23 cellular contexts compared by ENCODE assay signal in genomic region chr17:78993981-78994671, GRCh38. TPM values are rescaled to one million over a fixed set of nuclear protein-coding genes. Genes with fewer than 3 reads are reported as not detected.
DNase-seq lines count a peak whose midpoint lies in the region; ATAC-seq, FAIRE-seq and TF ChIP-seq lines count a peak whose summit lies in the region.
"Had no signal": no experiment of that assay in that cellular context is flagged by ENCODE, and none has a peak within 500 bp of the region (broad histone marks: within the 10 kb centered on the region; RNA-seq: fewer than 3 reads in every experiment).

No MANE protein-coding gene starts in this region.

- RAD21 ChIA-PET in GM12878 (lab: Charles Lee; ENCODE audit: unreplicated experiment), result no interaction called here

- DNase-seq in cardiac septum (ENCODE audit: low spot score) (peak; percentile 63), Right ventricle myocardium superior (no peak), GM12878 (ENCODE audit: low read depth, low spot score) (no peak), uterus (peak; percentile 9 to 11), NCI-H2171 treated with DMSO at 0.1 percent for 48 hours (lab: John Stamatoyannopoulos, UW) (no peak)
- DNase-seq in effector memory CD4-positive, alpha-beta T cell, result no peak
- DNase-seq: activated CD4-positive, alpha-beta T cell treated with anti-CD3 and anti-CD28 coated beads for 48 hours; activated gamma-delta T cell treated with Interleukin-2 at 50 U/mL for 16 hours; CD8-positive, alpha-beta T cell; mesenchymal stem cell; naive thymus-derived CD8-positive, alpha-beta T cell; NCI-H1092 treated with DMSO at 0.1 percent for 48 hours; NCI-H524; stimulated activated CD4-positive, alpha-beta T cell treated with anti-CD3 and anti-CD28 coated beads, Interleukin-2, amount 100 ng/mL, for 24 hours; stimulated activated naive B cell treated with anti-CD40 and anti-IgM and Interleukin-4, amounts not matched to agents 10 μg/mL and 1 μg/mL and 100 μg/mL, for 72 hours; thyroid gland had no signal

- no peaks in the 10 kb centered on the region; the same call in 2 of the 3 replicates for H3K9me3 ChIP-seq in GM12878 (replicated peaks; ENCODE audit: control insufficient read depth, insufficient read depth, low read length)
- H3K9me3 ChIP-seq in mucosa of rectum (ENCODE audit: control insufficient read depth in 2 of 2, low read length in 2 of 2), result no peaks in the 10 kb centered on the region
- no peaks in the 10 kb centered on the region for H3K9me3 ChIP-seq in uterus
- H3K9me3 ChIP-seq in effector memory CD4-positive, alpha-beta T cell (ENCODE audit: control insufficient read depth, low read length), result no peaks in the 10 kb centered on the region
- H3K9me3 ChIP-seq: gastrocnemius medialis, thyroid gland had no signal

- H3K4me1 ChIP-seq in GM12878 (ENCODE audit: control insufficient read depth, insufficient read depth, low read length) (no peaks in the 10 kb centered on the region), mucosa of rectum (ENCODE audit: control insufficient read depth in 2 of 2, insufficient read depth in 2 of 2, low read length in 2 of 2) (peaks cover 49 to 61% of the 10 kb centered on the region in 2 donors), uterus (no peaks in the 10 kb centered on the region)
- H3K4me1 ChIP-seq in effector memory CD4-positive, alpha-beta T cell (ENCODE audit: control insufficient read depth, insufficient read depth, low read length, poor library complexity, severe bottlenecking), result no peaks in the 10 kb centered on the region
- H3K4me1 ChIP-seq: thyroid gland had no signal

- 0 out of 2 replicates have a peak, but pooled peaks have one; percentile 28 for TF ChIP-seq POLR2A in GM12878 (IDR thresholded peaks at IDR 0.05; ENCODE audit: low read depth, low read length)
- TF ChIP-seq POLR2A in uterus (IDR thresholded peaks at IDR 0.05), result no peak

- in situ Hi-C loops in GM12878 (cut with MboI), result no loop called here

- SMC1A ChIA-PET in GM12878 (lab: Charles Lee; ENCODE audit: uncharacterized antibody, unreplicated experiment), result no interaction called here

- BruUV-seq in GM12878 (replicated peaks; lab: Mats Ljungman, UMichigan), result no TSS peak

- no peak for ATAC-seq in Right ventricle myocardium superior (ENCODE audit: poor library complexity)
- ATAC-seq in GM12878, result no peak
- no peak for ATAC-seq in GM19324 (IDR thresholded peaks at IDR 0.05; ENCODE audit: low FRiP score, unreplicated experiment)
- ATAC-seq: CD8-positive, alpha-beta T cell; gastrocnemius medialis had no signal

- no peak for TF ChIP-seq CTCF in GM12878 (IDR thresholded peaks at IDR 0.05 in 2 of 3, conservative IDR thresholded peaks at IDR 0.05 in 1 of 3; ENCODE audit: control insufficient read depth in 2 of 3, extremely low read depth in 1 of 3, insufficient read depth in 1 of 3, low read depth in 3 of 3, low read length in 3 of 3)
- TF ChIP-seq CTCF in uterus (IDR thresholded peaks at IDR 0.05), result no peak

- no peak for FAIRE-seq in GM12878 (lab: Jason Lieb, UNC)
- FAIRE-seq: H54, HTR-8/SVneo, keratinocyte, TTC549 had no signal

- no peak overlapping the region for H3K9ac ChIP-seq in GM12878 (ENCODE audit: control insufficient read depth, insufficient read depth, low read length)
- H3K9ac ChIP-seq in mucosa of rectum (ENCODE audit: low read depth in 1 of 2, low read length in 2 of 2), result peak overlapping the region; percentile 3 to 79

- no peaks in the 10 kb centered on the region for H3K27me3 ChIP-seq in GM12878 (replicated peaks in 1 of 2; ENCODE audit: control insufficient read depth in 2 of 2, insufficient read depth in 2 of 2, low read length in 1 of 2)
- no peaks in the 10 kb centered on the region for H3K27me3 ChIP-seq in mucosa of rectum (ENCODE audit: control insufficient read depth in 2 of 2, insufficient read depth in 2 of 2, low read length in 2 of 2)
- H3K27me3 ChIP-seq in uterus, result no peaks in the 10 kb centered on the region
- no peaks in the 10 kb centered on the region for H3K27me3 ChIP-seq in effector memory CD4-positive, alpha-beta T cell (replicated peaks; ENCODE audit: control insufficient read depth, insufficient read depth, low read length, poor library complexity, severe bottlenecking)
- H3K27me3 ChIP-seq: gastrocnemius medialis, thyroid gland had no signal

- no peak overlapping the region for H3K4me3 ChIP-seq in GM12878
- H3K4me3 ChIP-seq in mucosa of rectum (ENCODE audit: low read length in 2 of 2), result no peak overlapping the region
- H3K4me3 ChIP-seq in uterus, result no peak overlapping the region
- H3K4me3 ChIP-seq in effector memory CD4-positive, alpha-beta T cell (ENCODE audit: insufficient read depth, low read depth, low read length, poor library complexity, severe bottlenecking), result no peak overlapping the region
- H3K4me3 ChIP-seq: gastrocnemius medialis, thyroid gland had no signal

- no peak for TF ChIP-seq RAD21 in GM12878 (IDR thresholded peaks at IDR 0.05; ENCODE audit: insufficient read depth, low read depth, low read length)

- H4K20me1 ChIP-seq in GM12878 (ENCODE audit: control insufficient read depth, insufficient read depth), result peaks cover 5% of the 10 kb centered on the region; the same call in 1 of the 2 replicates

- intact Hi-C loops in cardiac septum (cut with DNase I) (no loop called here), Right ventricle myocardium superior (cut with DNase I) (no loop called here), GM12878 (cut with micrococcal nuclease; ENCODE audit: unreplicated experiment) (no loop called here), uterus (cut with DNase I; ENCODE audit: low total_unique reads) (no loop called here)

- H2AFZ ChIP-seq in GM12878 (ENCODE audit: control insufficient read depth, low read depth, low read length), result no peak overlapping the region

- no peak overlapping the region for H3K4me2 ChIP-seq in GM12878 (ENCODE audit: control insufficient read depth, insufficient read depth)

- POLR2A ChIA-PET in GM12878 (lab: Charles Lee), result no interaction called here

- no peak for TF ChIP-seq EP300 in GM12878 (IDR thresholded peaks at IDR 0.05; ENCODE audit: borderline replicate concordance in 1 of 2, control insufficient read depth in 1 of 2, low read depth in 2 of 2, low read length in 2 of 2)

- 98% methylated on average over 22 of the region's 22 CpGs for WGBS in GM12878 (ENCODE audit: insufficient coverage, insufficient replicate concordance, low lambda C conversion rate, missing lambda C conversion rate)

- no peaks in the 10 kb centered on the region for H3K79me2 ChIP-seq in GM12878 (ENCODE audit: control insufficient read depth, insufficient read depth, low read length)

- H3K27ac ChIP-seq in GM12878 (ENCODE audit: control insufficient read depth, insufficient read depth), result no peak overlapping the region
- peak overlapping the region in 1 of 2 donors; percentile 88 for H3K27ac ChIP-seq in mucosa of rectum (ENCODE audit: low read depth in 2 of 2, low read length in 2 of 2)
- no peak overlapping the region for H3K27ac ChIP-seq in uterus
- no peak overlapping the region for H3K27ac ChIP-seq in effector memory CD4-positive, alpha-beta T cell (ENCODE audit: insufficient read depth, low read length, poor library complexity, severe bottlenecking)
- H3K27ac ChIP-seq: gastrocnemius medialis, thyroid gland had no signal

- H3K36me3 ChIP-seq in GM12878 (ENCODE audit: control insufficient read depth in 2 of 2, insufficient read depth in 2 of 2, low read length in 1 of 2) (peaks cover 13 to 26% of the 10 kb centered on the region in 2 experiments), mucosa of rectum (ENCODE audit: control insufficient read depth in 2 of 2, insufficient read depth in 2 of 2, low read length in 2 of 2) (peaks cover 68 to 75% of the 10 kb centered on the region in 2 donors), uterus (no peaks in the 10 kb centered on the region)
- H3K36me3 ChIP-seq in effector memory CD4-positive, alpha-beta T cell (ENCODE audit: control insufficient read depth, insufficient read depth, low read length), result peaks cover 49% of the 10 kb centered on the region

- CTCF ChIA-PET in GM12878 (lab: Yijun Ruan, JAX), result no interaction called here

RNA-seq across cellular contexts. Expression of gene LGALS3BP, which starts 14.4 kb away (rescaled TPM):
- total RNA-seq in cardiac septum (312 TPM), Right ventricle myocardium superior (499 TPM), GM12878 (2014; rRNA removed) (1.9 and 2.2 TPM in 2 replicates), GM12878 (2014; rRNA removed; fragmentation: Illumina TruSeq; extraction: Trizol) (1.0 TPM in 2 replicates), GM12878 (2021) (5.2 and 5.8 TPM in 2 replicates), uterus (100 to 1,000 TPM in 3 of 4 donors, 10 to 100 TPM in 1; 88.2 to 396 (median 244) TPM)
- 2.4 and 4.0 TPM in 2 replicates for total RNA-seq in GM12878 (2013; cell fraction: nucleolus; rRNA removed)
- polyA plus RNA-seq in GM12878 (2011; ENCODE audit: low read depth), result 1.5 TPM
- polyA plus RNA-seq in GM12878 (2011; rRNA removed) (0.82 and 2.0 TPM in 2 replicates), GM12878 (2014; fragmentation: Illumina TruSeq; extraction: Trizol) (1.4 and 1.7 TPM in 2 replicates), GM12878 (2014; fragmentation: Nextera tagmentation; extraction: Ambion mirVana) (under 1 TPM; 0.52 to 0.62 TPM), GM12878 (2014; rRNA removed) (1.8 and 2.7 TPM in 2 replicates), GM12878 (2016; fragmentation: Nextera tagmentation; extraction: Ambion mirVana) (1 to 10 TPM; 2.0 to 3.5 TPM)
- 3.4 and 3.5 TPM in 2 replicates for polyA plus RNA-seq in GM12878 (2011; cell fraction: cytosol; rRNA removed)
- polyA plus RNA-seq in GM12878 (2011; cell fraction: nucleus; rRNA removed), result 9.5 and 14.8 TPM in 2 replicates
- polyA plus RNA-seq in GM12878 (2012), result 2.0 and 2.3 TPM in 2 replicates
- polyA minus RNA-seq in GM12878 (2011; rRNA and poly(A)+ RNA removed), result 2.2 and 5.8 TPM in 2 replicates
- 4.8 and 5.2 TPM in 2 replicates for polyA minus RNA-seq in GM12878 (2011; cell fraction: cytosol; rRNA and poly(A)+ RNA removed)
- 2.2 and 2.5 TPM in 2 replicates for polyA minus RNA-seq in GM12878 (2011; cell fraction: nucleus; rRNA and poly(A)+ RNA removed)

RNA-seq across cellular contexts. Expression of gene CANT1, which starts 15.4 kb away (rescaled TPM):
- total RNA-seq in cardiac septum, result 25.2 TPM
- total RNA-seq in Right ventricle myocardium superior, result 29.8 TPM
- 25.7 and 30.1 TPM in 2 replicates for total RNA-seq in GM12878 (2013; cell fraction: nucleolus; rRNA removed)
- total RNA-seq in GM12878 (2014; rRNA removed), result 18.6 and 20.0 TPM in 2 replicates
- 10.7 and 12.2 TPM in 2 replicates for total RNA-seq in GM12878 (2014; rRNA removed; fragmentation: Illumina TruSeq; extraction: Trizol)
- 48.5 and 59.2 TPM in 2 replicates for total RNA-seq in GM12878 (2021)
- 9.2 TPM for polyA plus RNA-seq in GM12878 (2011; ENCODE audit: low read depth)
- 20.5 and 28.8 TPM in 2 replicates for polyA plus RNA-seq in GM12878 (2011; rRNA removed)
- 36.5 and 38.5 TPM in 2 replicates for polyA plus RNA-seq in GM12878 (2011; cell fraction: cytosol; rRNA removed)
- 27.3 and 30.3 TPM in 2 replicates for polyA plus RNA-seq in GM12878 (2011; cell fraction: nucleus; rRNA removed)
- 22.0 and 25.3 TPM in 2 replicates for polyA plus RNA-seq in GM12878 (2012)
- polyA plus RNA-seq in GM12878 (2014; fragmentation: Illumina TruSeq; extraction: Trizol), result 13.6 and 18.4 TPM in 2 replicates
- 1 to 10 TPM; 2.2 to 7.9 TPM for polyA plus RNA-seq in GM12878 (2014; fragmentation: Nextera tagmentation; extraction: Ambion mirVana)
- 21.8 and 23.4 TPM in 2 replicates for polyA plus RNA-seq in GM12878 (2014; rRNA removed)
- polyA plus RNA-seq in GM12878 (2016; fragmentation: Nextera tagmentation; extraction: Ambion mirVana), result 10 to 100 TPM; 28.3 to 34.0 TPM
- 26.1 and 39.0 TPM in 2 replicates for polyA minus RNA-seq in GM12878 (2011; rRNA and poly(A)+ RNA removed)
- 16.4 and 19.6 TPM in 2 replicates for polyA minus RNA-seq in GM12878 (2011; cell fraction: cytosol; rRNA and poly(A)+ RNA removed)
- 11.4 and 20.2 TPM in 2 replicates for polyA minus RNA-seq in GM12878 (2011; cell fraction: nucleus; rRNA and poly(A)+ RNA removed)
- total RNA-seq in uterus, result 10 to 100 TPM in 3 of 4 donors, 1 to 10 TPM in 1; 9.2 to 40.6 (median 21.5) TPM

RNA-seq across cellular contexts. Expression of gene C1QTNF1, which starts 29.8 kb away (rescaled TPM):
- 92.9 TPM for total RNA-seq in cardiac septum
- total RNA-seq in Right ventricle myocardium superior, result 143 TPM
- total RNA-seq in GM12878 (2013; cell fraction: nucleolus; rRNA removed), result 0.56 and 0.59 TPM in 2 replicates
- 0.28 and 0.33 TPM in 2 replicates for total RNA-seq in GM12878 (2014; rRNA removed)
- total RNA-seq in GM12878 (2014; rRNA removed; fragmentation: Illumina TruSeq; extraction: Trizol), result 0.05 and 0.09 TPM in 2 replicates
- 0.21 and 0.56 TPM in 2 replicates for total RNA-seq in GM12878 (2021)
- not detected for polyA plus RNA-seq in GM12878 (2011; ENCODE audit: low read depth)
- polyA plus RNA-seq in GM12878 (2011; rRNA removed), result not detected in 2 replicates
- 0.03 and 0.08 TPM in 2 replicates for polyA plus RNA-seq in GM12878 (2011; cell fraction: cytosol; rRNA removed)
- 0.03 and 0.07 TPM in 2 replicates for polyA plus RNA-seq in GM12878 (2011; cell fraction: nucleus; rRNA removed)
- polyA plus RNA-seq in GM12878 (2012), result 0.07 and 0.18 TPM in 2 replicates
- polyA plus RNA-seq in GM12878 (2014; fragmentation: Illumina TruSeq; extraction: Trizol), result 0.10 TPM in 1 of 2 replicates, not detected in the other
- polyA plus RNA-seq in GM12878 (2014; fragmentation: Nextera tagmentation; extraction: Ambion mirVana), result not detected
- 0.46 and 1.1 TPM in 2 replicates for polyA plus RNA-seq in GM12878 (2014; rRNA removed)
- polyA plus RNA-seq in GM12878 (2016; fragmentation: Nextera tagmentation; extraction: Ambion mirVana), result under 1 TPM in 1 of 2 experiments, not detected in 1; 0.05 TPM
- polyA minus RNA-seq in GM12878 (2011; rRNA and poly(A)+ RNA removed), result not detected in 2 replicates
- not detected in 2 replicates for polyA minus RNA-seq in GM12878 (2011; cell fraction: cytosol; rRNA and poly(A)+ RNA removed)
- polyA minus RNA-seq in GM12878 (2011; cell fraction: nucleus; rRNA and poly(A)+ RNA removed), result not detected in 2 replicates
- 10 to 100 TPM in 3 of 4 donors, 1 to 10 TPM in 1; 2.9 to 80.8 (median 39.6) TPM for total RNA-seq in uterus
- total RNA-seq: naive thymus-derived CD8-positive, alpha-beta T cell had no signal
- polyA plus RNA-seq: naive thymus-derived CD8-positive, alpha-beta T cell had no signal

Comparison
In these comparisons a context has a peak if more than half of its experiments do, and no peak if none do; other contexts are left out.
1. DNase-seq: peak in cardiac septum (single experiment) and uterus (2 of 2); none in Right ventricle myocardium superior (single experiment), GM12878 (single experiment), NCI-H2171 treated with DMSO at 0.1 percent for 48 hours (single experiment) and effector memory CD4-positive, alpha-beta T cell (0 of 3).
2. RNA of gene LGALS3BP, which starts 14.4 kb away (total RNA-seq): 499 TPM in Right ventricle myocardium superior (single experiment), 88.2 to 396 TPM in uterus and 312 TPM in cardiac septum (single experiment); 1.0 to 5.8 TPM in GM12878; every median in the first group is over 10 times any median in the second.